9 cellular contexts compared by ENCODE assay signal in the genomic region with DNA sequence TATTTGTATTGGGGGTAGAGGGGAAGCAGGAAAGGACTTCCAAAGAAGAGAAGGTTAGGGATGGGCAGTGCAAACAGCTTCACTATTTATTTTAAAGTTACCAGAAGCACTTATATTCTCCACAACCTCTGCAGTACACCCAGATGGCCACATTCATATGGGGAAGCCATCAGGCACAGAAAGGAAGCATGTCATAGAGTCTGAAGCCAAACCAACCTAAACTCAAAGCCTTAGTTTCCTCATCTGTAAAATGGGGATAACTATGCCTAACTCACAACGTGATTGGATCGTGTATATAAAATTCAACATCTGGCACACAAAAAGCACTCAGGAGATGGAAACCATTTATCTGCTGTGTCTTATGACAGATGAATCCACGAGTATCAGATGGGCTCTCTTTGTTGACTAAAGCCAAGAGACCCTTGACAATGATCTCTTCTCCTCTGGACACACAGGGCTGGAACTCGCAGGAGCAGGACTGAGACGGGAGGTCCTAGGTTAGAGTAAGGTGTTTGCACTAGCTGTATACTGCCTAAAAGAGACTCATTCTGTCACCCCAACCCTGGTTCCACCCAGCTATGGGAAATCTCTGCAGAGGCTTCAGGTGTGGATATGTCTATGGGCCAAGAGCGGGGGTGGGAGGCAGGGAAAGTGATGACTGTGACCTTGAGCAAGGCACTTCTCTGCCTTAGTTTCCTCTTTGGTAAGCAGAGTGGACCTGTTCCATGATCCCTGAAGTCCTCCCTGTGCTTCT. TPM values are rescaled to one million over a fixed set of nuclear protein-coding genes. Genes with fewer than 3 reads are reported as not detected.
A peak's percentile ranks its signal among the peaks of the same experiment; 100 is the strongest.
DNase-seq lines count a peak whose midpoint lies in the region; ATAC-seq, FAIRE-seq and TF ChIP-seq lines count a peak whose summit lies in the region.
"Had no signal": no experiment of that assay in that cellular context is flagged by ENCODE, and none has a peak within 500 bp of the region (broad histone marks: within the 10 kb centered on the region; RNA-seq: fewer than 3 reads in every experiment).

No MANE protein-coding gene starts in this region.

- H3K27ac Mint-ChIP-seq in IgD-negative memory B cell = peak overlapping the region in 1 of 3 donors; percentile 21

- no peaks in the 10 kb centered on the region for H3K36me3 Mint-ChIP-seq in IgD-negative memory B cell

- 39 to 47% methylated on average over 6 of the region's 6 CpGs for WGBS in pancreas, 2 donors

- H3K36me3 ChIP-seq in pancreas = no peaks in the 10 kb centered on the region

- peaks cover 0 to 3% (median 0%) of the 10 kb centered on the region in 3 donors for H3K9me3 Mint-ChIP-seq in IgD-negative memory B cell

- H3K27ac ChIP-seq in pancreas = peak overlapping the region; percentile 40 to 58 (median 54)

- peaks cover 35% of the 10 kb centered on the region for H3K27me3 Mint-ChIP-seq in IgD-negative memory B cell

- intact Hi-C loops in pancreas (cut with DNase I) = no loop called here

- TF ChIP-seq CTCF in pancreas (IDR thresholded peaks at IDR 0.05) = peak in 1 of 4 donors; percentile 7

- no peaks in the 10 kb centered on the region for H3K27me3 ChIP-seq in pancreas

- peak overlapping the region; percentile 3 to 78 (median 36) for H3K4me3 Mint-ChIP-seq in IgD-negative memory B cell

- peaks cover 13 to 38% (median 17%) of the 10 kb centered on the region in 3 donors for H3K4me1 ChIP-seq in pancreas

- H3K4me1 Mint-ChIP-seq in IgD-negative memory B cell = peaks cover 6 to 19% (median 15%) of the 10 kb centered on the region in 3 donors

- peak overlapping the region in 3 of 4 donors; percentile 47 to 66 (median 48) for H3K4me3 ChIP-seq in pancreas

- DNase-seq in NCI-H526 (lab: John Stamatoyannopoulos, UW) = peak; percentile 15 to 52
- no peak for DNase-seq in NCI-H526 treated with DMSO at 0.1 percent for 48 hours (lab: John Stamatoyannopoulos, UW)
- peak; percentile 44 for DNase-seq in dermis blood vessel endothelial cell
- peak in 4 of 6 donors; percentile 60 to 77 (median 62) for DNase-seq in pancreas
- no peak for DNase-seq in NCI-H2107 (lab: John Stamatoyannopoulos, UW)
- DNase-seq in GM19239 (ENCODE audit: insufficient read length, low spot score) = no peak
- DNase-seq: NCI-H524 treated with DMSO at 0.1 percent for 48 hours had no signal

- no peak for FAIRE-seq in pancreas (lab: Jason Lieb, UNC)
- no peak for FAIRE-seq in GM19239 (lab: Jason Lieb, UNC)

- no peaks in the 10 kb centered on the region for H3K9me3 ChIP-seq in pancreas

- peak; percentile 43 to 65 (median 63) for ATAC-seq in pancreas
- no peak for ATAC-seq in HG03378 (IDR thresholded peaks at IDR 0.05; ENCODE audit: unreplicated experiment)

RNA-seq across cellular contexts. Expression of gene KIAA1549, which starts 1.8 kb away (rescaled TPM):
- not detected for polyA plus RNA-seq in IgD-negative memory B cell
- total RNA-seq in dermis blood vessel endothelial cell = 2.6 and 3.3 TPM in 2 replicates
- total RNA-seq in pancreas = 1 to 10 TPM; 5.1 to 8.0 (median 7.4) TPM
- polyA plus RNA-seq in pancreas = 1 to 10 TPM; 1.9 to 3.6 TPM

RNA-seq across cellular contexts. Expression of gene ZC3HAV1L, which starts 56.4 kb away (rescaled TPM):
- 0.80 TPM for polyA plus RNA-seq in IgD-negative memory B cell
- 16.4 and 20.8 TPM in 2 replicates for total RNA-seq in dermis blood vessel endothelial cell
- 1 to 10 TPM; 1.2 to 5.7 (median 2.7) TPM for total RNA-seq in pancreas
- under 1 TPM; 0.87 to 0.99 TPM for polyA plus RNA-seq in pancreas

Comparison
In these comparisons a context has a peak if more than half of its experiments do, and no peak if none do; other contexts are left out.
1. DNase-seq: peak in NCI-H526 (2 of 2), dermis blood vessel endothelial cell (single experiment) and pancreas (4 of 6); none in NCI-H526 treated with DMSO at 0.1 percent for 48 hours (single experiment), NCI-H2107 (single experiment) and GM19239 (single experiment).